1 cellular context compared by ENCODE assay signal in genomic region chr7:17815318-17815717, GRCh38.
TF ChIP-seq lines count a peak whose summit lies in the region.

No MANE protein-coding gene starts in this region.

TF ChIP-seq in HepG2, 621 proteins besides CTCF, POLR2A, EP300 and RAD21 (continued from another document and continues in another):
- TF ChIP-seq PAXIP1 (CRISPR knock-in tag; conservative IDR thresholded peaks at IDR 0.05) (peak; percentile 78), CEBPB (IDR thresholded peaks at IDR 0.05; ENCODE audit: borderline replicate concordance, low read depth, low read length) (peak; percentile 94), ZNF44 (CRISPR knock-in tag; IDR thresholded peaks at IDR 0.05) (no peak), ZFY (CRISPR knock-in tag; IDR thresholded peaks at IDR 0.05) (no peak), IRF2 (CRISPR knock-in tag; IDR thresholded peaks at IDR 0.05) (peak; percentile 73), RFX5 (IDR thresholded peaks at IDR 0.05; ENCODE audit: low read depth, low read length) (no peak), FOXP4 (CRISPR knock-in tag; IDR thresholded peaks at IDR 0.05) (peak; percentile 86), LCORL (IDR thresholded peaks at IDR 0.05) (no peak), LCORL (CRISPR knock-in tag; IDR thresholded peaks at IDR 0.05) (peak; percentile 74), MXI1 (IDR thresholded peaks at IDR 0.05; ENCODE audit: borderline replicate concordance, low read depth, low read length) (no peak), SAP130 (CRISPR knock-in tag; IDR thresholded peaks at IDR 0.05; ENCODE audit: low read depth) (peak; percentile 60; the same call in 1 of the 2 replicates), SIX1 (CRISPR knock-in tag; IDR thresholded peaks at IDR 0.05; ENCODE audit: borderline replicate concordance) (peak; percentile 52; the same call in 1 of the 2 replicates), PHF5A (CRISPR knock-in tag; IDR thresholded peaks at IDR 0.05; ENCODE audit: low read depth, unreplicated experiment) (no peak), ZNF574 (CRISPR knock-in tag; IDR thresholded peaks at IDR 0.05) (0 out of 2 replicates have a peak, but pooled peaks have one; percentile 34), HOXA3 (CRISPR knock-in tag; IDR thresholded peaks at IDR 0.05) (0 out of 2 replicates have a peak, but pooled peaks have one; percentile 47), RCOR2 (CRISPR knock-in tag; IDR thresholded peaks at IDR 0.05) (peak; percentile 48; the same call in 1 of the 2 replicates), ZNF510 (CRISPR knock-in tag; IDR thresholded peaks at IDR 0.05; ENCODE audit: low read depth) (no peak), ZMAT3 (CRISPR knock-in tag; conservative IDR thresholded peaks at IDR 0.05) (no peak), HMG20A (CRISPR knock-in tag; IDR thresholded peaks at IDR 0.05; ENCODE audit: borderline replicate concordance) (peak; percentile 83; the same call in 1 of the 2 replicates), MED1 (CRISPR knock-in tag; IDR thresholded peaks at IDR 0.05) (peak; percentile 70; the same call in 1 of the 2 replicates), ARID5B (CRISPR knock-in tag; IDR thresholded peaks at IDR 0.05) (peak; percentile 89), SOX6 (IDR thresholded peaks at IDR 0.05) (no peak), SOX6 (CRISPR knock-in tag; IDR thresholded peaks at IDR 0.05) (peak; percentile 58; the same call in 1 of the 2 replicates), RFXAP (CRISPR knock-in tag; IDR thresholded peaks at IDR 0.05; ENCODE audit: borderline replicate concordance) (no peak), E2F1 (CRISPR knock-in tag; IDR thresholded peaks at IDR 0.05) (no peak), CEBPZ (IDR thresholded peaks at IDR 0.05; ENCODE audit: low read length) (no peak), IKZF5 (CRISPR knock-in tag; IDR thresholded peaks at IDR 0.05) (peak; percentile 31; the same call in 1 of the 2 replicates), ZNF639 (CRISPR knock-in tag; conservative IDR thresholded peaks at IDR 0.05) (no peak), ZNF777 (CRISPR knock-in tag; IDR thresholded peaks at IDR 0.05) (no peak), CHD4 (IDR thresholded peaks at IDR 0.05; ENCODE audit: borderline replicate concordance, low read length) (no peak), ARID4A (CRISPR knock-in tag; IDR thresholded peaks at IDR 0.05; ENCODE audit: borderline replicate concordance) (peak; percentile 21; the same call in 1 of the 2 replicates)
